ENCODE assay signal across 8 cellular contexts in genomic region chr6:24274441-24275083, GRCh38.
DNase-seq lines count a peak whose midpoint lies in the region; ATAC-seq lines count a peak whose summit lies in the region.

No MANE protein-coding gene starts in this region.

- no peaks in the 10 kb centered on the region for H3K9me3 Mint-ChIP-seq in activated T-cell treated with anti-CD3 and anti-CD28 coated beads, Interleukin-2, amount 50 U/mL, for 24 hours

- no peaks in the 10 kb centered on the region for H3K4me1 Mint-ChIP-seq in activated T-cell treated with anti-CD3 and anti-CD28 coated beads, Interleukin-2, amount 50 U/mL, for 24 hours (ENCODE audit: low read depth)

- no peak for ATAC-seq in GM21515 (IDR thresholded peaks at IDR 0.05; ENCODE audit: unreplicated experiment)

- no peak overlapping the region for H3K4me3 Mint-ChIP-seq in activated T-cell treated with anti-CD3 and anti-CD28 coated beads, Interleukin-2, amount 50 U/mL, for 24 hours

- H3K36me3 Mint-ChIP-seq in activated T-cell treated with anti-CD3 and anti-CD28 coated beads, Interleukin-2, amount 50 U/mL, for 24 hours (ENCODE audit: low read depth), result no peaks in the 10 kb centered on the region

- DNase-seq in SKM-1 treated with dmso at 0.1 percent for 144 hours (lab: John Stamatoyannopoulos, UW; ENCODE audit: unreplicated experiment) (peak; percentile 32), SKM-1 (lab: John Stamatoyannopoulos, UW; ENCODE audit: unreplicated experiment) (no peak), NCI-H2171 treated with DMSO at 0.1 percent for 48 hours (lab: John Stamatoyannopoulos, UW) (peak; percentile 72), dermis blood vessel endothelial cell (peak; percentile 33), superior temporal gyrus (ENCODE audit: extremely low spot score) (peak; percentile 45), NCI-H524 (lab: John Stamatoyannopoulos, UW) (no peak)
- no peak for DNase-seq in activated T-cell treated with anti-CD3 and anti-CD28 coated beads, Interleukin-2, amount 50 U/mL, for 24 hours

- H3K27ac Mint-ChIP-seq in activated T-cell treated with anti-CD3 and anti-CD28 coated beads, Interleukin-2, amount 50 U/mL, for 24 hours, result no peak overlapping the region

- H3K27me3 Mint-ChIP-seq in activated T-cell treated with anti-CD3 and anti-CD28 coated beads, Interleukin-2, amount 50 U/mL, for 24 hours, result peaks cover 37% of the 10 kb centered on the region

Comparison
In these comparisons a context has a peak if more than half of its experiments do, and no peak if none do; other contexts are left out.
1. DNase-seq: peak in SKM-1 treated with dmso at 0.1 percent for 144 hours (single experiment), NCI-H2171 treated with DMSO at 0.1 percent for 48 hours (single experiment), dermis blood vessel endothelial cell (single experiment) and superior temporal gyrus (single experiment); none in SKM-1 (single experiment), NCI-H524 (0 of 2) and activated T-cell treated with anti-CD3 and anti-CD28 coated beads, Interleukin-2, amount 50 U/mL, for 24 hours (single experiment).